ENCODE assay signal across 7 cellular contexts in genomic region chr1:180863158-180863775, GRCh38. TPM values are rescaled to one million over a fixed set of nuclear protein-coding genes. Genes with fewer than 3 reads are reported as not detected.
DNase-seq lines count a peak whose midpoint lies in the region; ATAC-seq and TF ChIP-seq lines count a peak whose summit lies in the region.

No MANE protein-coding gene starts in this region.

- TF ChIP-seq CTCF in HL-60 (IDR thresholded peaks at IDR 0.05; ENCODE audit: insufficient read depth, low read length) (peak; percentile 21), OCI-LY7 (conservative IDR thresholded peaks at IDR 0.05; ENCODE audit: low read length) (peak; percentile 92), coronary artery (IDR thresholded peaks at IDR 0.05) (peak; percentile 50)

- H3K9me3 Mint-ChIP-seq in memory B cell: no peaks in the 10 kb centered on the region

- H3K9me3 ChIP-seq in OCI-LY7 (ENCODE audit: low read length): no peaks in the 10 kb centered on the region

- no peaks in the 10 kb centered on the region for H3K27me3 Mint-ChIP-seq in memory B cell

- POLR2A ChIA-PET in OCI-LY7 (lab: Charles Lee): interaction anchor here (0.5 to 1.6 kb wide), 3 partner anchors 10 to 598 kb away, joined by 3 to 4 read pairs (median 3); no protein-coding TSS in a partner anchor

- H3K4me3 ChIP-seq in HL-60 (replicated peaks; ENCODE audit: insufficient read depth, low read length) (no peak overlapping the region), OCI-LY7 (ENCODE audit: low read depth, low read length, poor library complexity, severe bottlenecking) (no peak overlapping the region), coronary artery (no peak overlapping the region)

- H3K36me3 ChIP-seq in OCI-LY7 (ENCODE audit: insufficient read depth, low read length): no peaks in the 10 kb centered on the region

- H3K4me2 ChIP-seq in OCI-LY7 (ENCODE audit: low read length): no peak overlapping the region

- no peak overlapping the region for H2AFZ ChIP-seq in OCI-LY7 (ENCODE audit: low read length)

- no peaks in the 10 kb centered on the region for H3K4me1 ChIP-seq in OCI-LY7 (ENCODE audit: insufficient read depth, low read length, poor library complexity, severe bottlenecking)

- no peaks in the 10 kb centered on the region for H3K79me2 ChIP-seq in OCI-LY7 (ENCODE audit: insufficient read depth, low read depth, low read length)

- CTCF ChIA-PET in OCI-LY7 (lab: Charles Lee; ENCODE audit: unreplicated experiment): no interaction called here

- ATAC-seq in memory B cell (ENCODE audit: low read depth) (no peak), GM18520 (IDR thresholded peaks at IDR 0.05; ENCODE audit: unreplicated experiment) (no peak)

- H3K4me3 Mint-ChIP-seq in memory B cell: no peak overlapping the region

- no peaks in the 10 kb centered on the region for H4K20me1 ChIP-seq in OCI-LY7 (ENCODE audit: insufficient read depth, low read length)

- intact Hi-C loops in OCI-LY7 (cut with micrococcal nuclease; ENCODE audit: unreplicated experiment): loop anchor here (5.0 kb wide), 3 partner anchors 86 to 346 kb away; partner anchors contain the start of gene XPR1

- no peaks in the 10 kb centered on the region for H3K4me1 Mint-ChIP-seq in memory B cell

- H3K9me2 ChIP-seq in OCI-LY7 (ENCODE audit: insufficient read depth, low read length): no peaks in the 10 kb centered on the region

- DNase-seq in DMS53 (lab: John Stamatoyannopoulos, UW) (peak; percentile 64), HL-60 (ENCODE audit: low read depth in 1 of 2, low spot score in 1 of 2) (no peak), OCI-LY7 (ENCODE audit: low spot score) (peak; percentile 42), coronary artery (ENCODE audit: low spot score) (no peak), memory B cell (ENCODE audit: low spot score in 2 of 2) (peak; percentile 25), UCSD-AML1 (lab: John Stamatoyannopoulos, UW; ENCODE audit: unreplicated experiment) (no peak)

- H3K27ac ChIP-seq in HL-60 (replicated peaks) (no peak overlapping the region), OCI-LY7 (ENCODE audit: low read depth, low read length, poor library complexity, severe bottlenecking) (no peak overlapping the region), coronary artery (no peak overlapping the region)

- no peaks in the 10 kb centered on the region for H3K27me3 ChIP-seq in HL-60 (ENCODE audit: insufficient read depth, poor library complexity, severe bottlenecking)

- H3K27ac Mint-ChIP-seq in memory B cell: no peak overlapping the region

- BruUV-seq in OCI-LY7 (replicated peaks; lab: Mats Ljungman, UMichigan): no TSS peak

- peaks cover 8% of the 10 kb centered on the region for H3K36me3 Mint-ChIP-seq in memory B cell

RNA-seq across cellular contexts. Expression of gene KIAA1614, which starts 49.4 kb away (rescaled TPM):
- total RNA-seq in OCI-LY7 (2014; rRNA removed; shearing (Covaris generic)): 0.06 and 0.08 TPM in 2 replicates
- total RNA-seq in OCI-LY7 (2022): 0.80 TPM in 1 of 2 replicates, not detected in the other

Comparison
In these comparisons a context has a peak if more than half of its experiments do, and no peak if none do; other contexts are left out.
1. DNase-seq: peak in DMS53 (single experiment), OCI-LY7 (single experiment) and memory B cell (2 of 2); none in HL-60 (0 of 2), coronary artery (single experiment) and UCSD-AML1 (single experiment).
2. CTCF ChIP-seq: peak in every context shown above with its lines; median percentile 92 in OCI-LY7; 50 in coronary artery; 21 in HL-60.